Comparison of ENCODE assay signal across 8 cellular contexts in the genomic region with DNA sequence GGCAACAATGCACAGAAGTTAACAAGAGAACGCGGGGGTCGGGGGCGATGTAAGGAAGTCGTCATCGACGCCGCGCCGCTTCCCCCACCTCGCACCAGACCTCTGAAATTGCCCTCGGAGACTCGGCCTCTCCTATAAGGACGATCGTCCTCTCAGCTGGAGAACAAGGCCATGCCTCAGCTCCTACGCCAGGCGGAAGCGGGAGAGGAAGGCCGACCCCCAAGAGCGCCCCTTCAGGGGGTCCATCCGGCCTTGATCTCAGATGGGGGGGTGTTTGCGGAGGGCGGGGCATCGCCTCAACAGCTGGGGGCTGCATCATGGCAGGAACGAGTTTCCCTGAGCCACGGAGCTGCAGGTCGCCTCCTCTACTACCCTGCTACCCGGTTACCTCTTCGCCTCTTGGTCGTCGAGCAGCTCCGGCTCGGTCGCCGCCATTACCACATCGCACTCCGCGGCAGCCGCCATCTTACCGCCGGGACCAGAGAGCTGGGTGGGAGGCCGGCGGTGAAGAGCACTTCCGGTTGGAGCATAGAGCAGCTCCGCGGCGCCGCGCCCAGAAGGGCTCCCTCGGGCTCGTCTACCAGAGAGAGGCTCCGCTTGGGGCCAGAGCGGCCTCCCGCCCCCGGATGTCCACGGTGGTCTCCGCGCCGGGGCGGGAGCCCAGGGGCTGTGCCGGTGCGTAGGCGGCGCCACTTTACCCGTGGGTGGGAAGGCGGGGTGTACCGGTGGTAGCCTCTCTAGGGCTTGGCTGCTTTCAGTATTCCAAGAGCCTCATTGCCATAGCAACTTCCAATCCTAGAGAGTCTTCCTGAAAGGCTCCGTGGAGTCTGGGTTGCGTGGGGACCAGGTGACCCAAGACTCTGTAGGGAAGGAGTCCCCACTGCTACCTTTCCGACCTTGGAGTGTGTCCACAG. TPM values are rescaled to one million over a fixed set of nuclear protein-coding genes. Genes with fewer than 3 reads are reported as not detected.
DNase-seq lines count a peak whose midpoint lies in the region; ATAC-seq and TF ChIP-seq lines count a peak whose summit lies in the region.

A gene with protein sequence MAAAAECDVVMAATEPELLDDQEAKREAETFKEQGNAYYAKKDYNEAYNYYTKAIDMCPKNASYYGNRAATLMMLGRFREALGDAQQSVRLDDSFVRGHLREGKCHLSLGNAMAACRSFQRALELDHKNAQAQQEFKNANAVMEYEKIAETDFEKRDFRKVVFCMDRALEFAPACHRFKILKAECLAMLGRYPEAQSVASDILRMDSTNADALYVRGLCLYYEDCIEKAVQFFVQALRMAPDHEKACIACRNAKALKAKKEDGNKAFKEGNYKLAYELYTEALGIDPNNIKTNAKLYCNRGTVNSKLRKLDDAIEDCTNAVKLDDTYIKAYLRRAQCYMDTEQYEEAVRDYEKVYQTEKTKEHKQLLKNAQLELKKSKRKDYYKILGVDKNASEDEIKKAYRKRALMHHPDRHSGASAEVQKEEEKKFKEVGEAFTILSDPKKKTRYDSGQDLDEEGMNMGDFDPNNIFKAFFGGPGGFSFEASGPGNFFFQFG (minus strand): TSS at position 488 of the 914 bp plus-strand sequence. CDS start 23 bp downstream, at position 465.

- peaks cover 2% of the 10 kb centered on the region for H3K36me3 Mint-ChIP-seq in chondrocyte (ENCODE audit: low read depth)

- H3K9me3 Mint-ChIP-seq in chondrocyte (ENCODE audit: low read depth) = no peaks in the 10 kb centered on the region

- peak; percentile 20 for TF ChIP-seq CTCF in chondrocyte (IDR thresholded peaks at IDR 0.05)

- peak within 1 kb of the TSS; percentile 98 for H3K4me3 Mint-ChIP-seq in chondrocyte (ENCODE audit: unreplicated experiment)

- ATAC-seq in GM19043 (IDR thresholded peaks at IDR 0.05; ENCODE audit: low read depth, unreplicated experiment) (peak; percentile 82), HG03354 (IDR thresholded peaks at IDR 0.05; ENCODE audit: poor library complexity, severe bottlenecking, unreplicated experiment) (peak; percentile 82)

- H3K4me1 Mint-ChIP-seq in chondrocyte (ENCODE audit: low read depth) = peaks cover 62% of the 10 kb centered on the region

- DNase-seq in AG20443 (ENCODE audit: low spot score) (peak; percentile 96), NCI-H460 (ENCODE audit: extremely low read depth, low read depth) (peak; percentile 84), chondrocyte (ENCODE audit: low spot score) (peak; percentile 97), kidney tubule cell (ENCODE audit: low spot score) (peak; percentile 93)
- peak; percentile 78 to 81 for DNase-seq in activated CD4-positive, alpha-beta T cell treated with anti-CD3 and anti-CD28 coated beads for 24 hours (ENCODE audit: low read depth in 2 of 2)
- DNase-seq in stimulated activated CD4-positive, alpha-beta T cell treated with anti-CD3 and anti-CD28 coated beads, Interleukin-1b, Interleukin-23, amount 100 ng/mL, for 1 hour (ENCODE audit: low read depth in 2 of 2) = peak; percentile 67 to 72

- peak within 1 kb of the TSS; percentile 98 for H3K27ac Mint-ChIP-seq in chondrocyte (ENCODE audit: unreplicated experiment)

- no peaks in the 10 kb centered on the region for H3K27me3 Mint-ChIP-seq in chondrocyte (ENCODE audit: low read depth)

RNA-seq across cellular contexts. Expression of the gene that starts here (rescaled TPM):
- total RNA-seq in NCI-H460 (2014; rRNA removed; shearing (Covaris generic)) = 107 and 109 TPM in 2 replicates
- polyA plus RNA-seq in NCI-H460 (2014; cell fraction: nucleus; rRNA removed) = 48.8 and 70.6 TPM in 2 replicates
- 51.1 to 61.0 TPM (median 51.2 TPM) in 3 replicates for total RNA-seq in chondrocyte

Comparison
In these comparisons a context has a peak if more than half of its experiments do, and no peak if none do; other contexts are left out.
1. Peak in every context shown above with its lines: DNase-seq and ATAC-seq.